Comparison of ENCODE assay signal across 2 cellular contexts in genomic region chr19:41198559-41198958, GRCh38.
TF ChIP-seq lines count a peak whose summit lies in the region.

No MANE protein-coding gene starts in this region.

TF ChIP-seq in HEK293, 187 proteins besides CTCF, POLR2A, EP300 and RAD21:
- TF ChIP-seq ZEB2 (tag by site-specific recombination; IDR thresholded peaks at IDR 0.05) (no peak), ZNF426 (tag by site-specific recombination; IDR thresholded peaks at IDR 0.05) (no peak), ZNF624 (tag by site-specific recombination; IDR thresholded peaks at IDR 0.05) (no peak), TCF7L2 (IDR thresholded peaks at IDR 0.05; ENCODE audit: borderline replicate concordance, low read depth, low read length) (no peak), ZNF560 (tag by site-specific recombination; IDR thresholded peaks at IDR 0.05; ENCODE audit: borderline replicate concordance) (no peak), MYNN (tag by site-specific recombination; IDR thresholded peaks at IDR 0.05; ENCODE audit: borderline replicate concordance) (no peak), ATF2 (tag by site-specific recombination; IDR thresholded peaks at IDR 0.05; ENCODE audit: low read depth) (no peak), ZSCAN30 (tag by site-specific recombination; IDR thresholded peaks at IDR 0.05) (no peak), ZNF600 (tag by site-specific recombination; IDR thresholded peaks at IDR 0.05) (no peak), GLIS2 (tag by site-specific recombination; IDR thresholded peaks at IDR 0.05) (peak; percentile 47; the same call in 1 of the 2 replicates), GLIS1 (tag by site-specific recombination; IDR thresholded peaks at IDR 0.05) (0 out of 2 replicates have a peak, but pooled peaks have one; percentile 9), ZNF10 (tag by site-specific recombination; IDR thresholded peaks at IDR 0.05) (no peak), HOXA7 (CRISPR knock-in tag; IDR thresholded peaks at IDR 0.05; ENCODE audit: borderline replicate concordance) (no peak), ZNF202 (tag by site-specific recombination; IDR thresholded peaks at IDR 0.05; ENCODE audit: borderline replicate concordance) (no peak), ZFP69B (tag by site-specific recombination; IDR thresholded peaks at IDR 0.05) (no peak), ZNF629 (tag by site-specific recombination; IDR thresholded peaks at IDR 0.05) (no peak), ZBTB10 (tag by site-specific recombination; IDR thresholded peaks at IDR 0.05) (no peak)
- TF ChIP-seq, protein P1, sequence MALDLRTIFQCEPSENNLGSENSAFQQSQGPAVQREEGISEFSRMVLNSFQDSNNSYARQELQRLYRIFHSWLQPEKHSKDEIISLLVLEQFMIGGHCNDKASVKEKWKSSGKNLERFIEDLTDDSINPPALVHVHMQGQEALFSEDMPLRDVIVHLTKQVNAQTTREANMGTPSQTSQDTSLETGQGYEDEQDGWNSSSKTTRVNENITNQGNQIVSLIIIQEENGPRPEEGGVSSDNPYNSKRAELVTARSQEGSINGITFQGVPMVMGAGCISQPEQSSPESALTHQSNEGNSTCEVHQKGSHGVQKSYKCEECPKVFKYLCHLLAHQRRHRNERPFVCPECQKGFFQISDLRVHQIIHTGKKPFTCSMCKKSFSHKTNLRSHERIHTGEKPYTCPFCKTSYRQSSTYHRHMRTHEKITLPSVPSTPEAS (tag by site-specific recombination; IDR thresholded peaks at IDR 0.05), result no peak

TF ChIP-seq in H1, 55 proteins besides CTCF, POLR2A, EP300 and RAD21:
- TF ChIP-seq JUN (IDR thresholded peaks at IDR 0.05; ENCODE audit: low read depth, low read length), result no peak
- TF ChIP-seq EZH2 (IDR thresholded peaks at IDR 0.05; ENCODE audit: low read depth, low read length, severe bottlenecking), result no peak
- TF ChIP-seq BCL11A (IDR thresholded peaks at IDR 0.05; ENCODE audit: low read depth in 2 of 2, low read length in 2 of 2), result no peak
- no peak for TF ChIP-seq CBX5 (IDR thresholded peaks at IDR 0.05; ENCODE audit: low read depth, low read length)
- TF ChIP-seq, protein P2, sequence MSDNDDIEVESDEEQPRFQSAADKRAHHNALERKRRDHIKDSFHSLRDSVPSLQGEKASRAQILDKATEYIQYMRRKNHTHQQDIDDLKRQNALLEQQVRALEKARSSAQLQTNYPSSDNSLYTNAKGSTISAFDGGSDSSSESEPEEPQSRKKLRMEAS (IDR thresholded peaks at IDR 0.05), result no peak
- TF ChIP-seq SP1 (IDR thresholded peaks at IDR 0.05; ENCODE audit: low read depth, low read length), result no peak
- no peak for TF ChIP-seq EGR1 (IDR thresholded peaks at IDR 0.05; ENCODE audit: borderline replicate concordance, low read depth, low read length)
- TF ChIP-seq RFX5 (IDR thresholded peaks at IDR 0.05; ENCODE audit: borderline replicate concordance, low read depth, low read length), result no peak
- no peak for TF ChIP-seq BRCA1 (IDR thresholded peaks at IDR 0.05; ENCODE audit: low read depth, low read length)
- no peak for TF ChIP-seq SIX5 (IDR thresholded peaks at IDR 0.05; ENCODE audit: low read depth, low read length)
- no peak for TF ChIP-seq RNF2 (IDR thresholded peaks at IDR 0.05; ENCODE audit: borderline replicate concordance, low read depth, low read length, missing control alignments, poor library complexity, severe bottlenecking)
- no peak for TF ChIP-seq SUZ12 (IDR thresholded peaks at IDR 0.05; ENCODE audit: low read length)
- no peak for TF ChIP-seq KDM5A (IDR thresholded peaks at IDR 0.05; ENCODE audit: low read length)
- no peak for TF ChIP-seq SIRT6 (IDR thresholded peaks at IDR 0.05; ENCODE audit: low read length)
- no peak for TF ChIP-seq POLR2AphosphoS5 (IDR thresholded peaks at IDR 0.05; ENCODE audit: low read depth, low read length)
- TF ChIP-seq, protein P3, sequence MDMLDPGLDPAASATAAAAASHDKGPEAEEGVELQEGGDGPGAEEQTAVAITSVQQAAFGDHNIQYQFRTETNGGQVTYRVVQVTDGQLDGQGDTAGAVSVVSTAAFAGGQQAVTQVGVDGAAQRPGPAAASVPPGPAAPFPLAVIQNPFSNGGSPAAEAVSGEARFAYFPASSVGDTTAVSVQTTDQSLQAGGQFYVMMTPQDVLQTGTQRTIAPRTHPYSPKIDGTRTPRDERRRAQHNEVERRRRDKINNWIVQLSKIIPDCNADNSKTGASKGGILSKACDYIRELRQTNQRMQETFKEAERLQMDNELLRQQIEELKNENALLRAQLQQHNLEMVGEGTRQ (IDR thresholded peaks at IDR 0.05; ENCODE audit: low read length), result no peak
- TF ChIP-seq TBP (IDR thresholded peaks at IDR 0.05; ENCODE audit: low read depth, low read length), result no peak
- no peak for TF ChIP-seq GABPA (IDR thresholded peaks at IDR 0.05; ENCODE audit: borderline replicate concordance, insufficient read depth, low read length)
TF ChIP-seq in H1: peak in this region for 0.
